Comparison of ENCODE assay signal across 12 cellular contexts in the genomic region with DNA sequence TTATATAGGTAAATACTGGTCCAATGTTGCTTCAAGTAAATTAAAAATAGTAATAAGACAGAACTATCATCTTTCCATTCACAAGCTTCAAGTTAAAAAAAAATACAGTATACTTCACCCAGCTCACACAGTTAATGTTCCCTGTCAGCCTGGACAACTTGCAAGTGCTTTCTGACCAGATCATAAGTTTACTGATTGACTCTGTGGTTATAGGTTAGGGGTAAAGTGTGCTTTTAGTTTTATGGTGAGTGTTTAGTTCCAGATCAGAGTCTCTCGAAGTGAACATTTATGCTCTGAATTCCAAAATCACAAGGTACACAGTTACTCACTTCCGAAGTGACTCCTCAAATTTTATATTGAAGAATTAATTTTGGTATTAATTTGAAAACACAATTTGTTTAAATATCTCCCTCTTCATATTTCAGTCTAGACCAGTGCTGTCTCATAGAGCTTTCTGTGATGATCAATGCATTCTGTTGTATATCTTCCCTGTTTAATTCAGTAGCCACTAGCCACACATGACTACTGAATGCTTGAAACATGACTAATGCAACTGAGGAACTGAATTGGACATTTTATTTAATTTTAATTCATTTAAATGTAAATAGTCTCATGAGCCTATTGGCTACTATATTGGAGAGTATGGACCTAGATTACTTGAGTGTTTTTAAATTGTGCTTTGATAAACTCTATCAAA.
A peak's percentile ranks its signal among the peaks of the same experiment; 100 is the strongest.
DNase-seq lines count a peak whose midpoint lies in the region; ATAC-seq, FAIRE-seq and TF ChIP-seq lines count a peak whose summit lies in the region.
"Had no signal": no experiment of that assay in that cellular context is flagged by ENCODE, and none has a peak within 500 bp of the region (broad histone marks: within the 10 kb centered on the region; RNA-seq: fewer than 3 reads in every experiment).

No MANE protein-coding gene starts in this region.

- H3K9me3 ChIP-seq in IMR-90 (ENCODE audit: control insufficient read depth, insufficient read depth, low read length): no peaks in the 10 kb centered on the region
- H3K9me3 ChIP-seq: thoracic aorta had no signal

- H3K9me1 ChIP-seq in IMR-90 (ENCODE audit: insufficient read depth, low read length): peaks cover 5% of the 10 kb centered on the region

- H2BK20ac ChIP-seq in IMR-90 (ENCODE audit: low read depth, low read length): peak overlapping the region; percentile 45; the same call in 1 of the 2 replicates

- H3K56ac ChIP-seq in IMR-90 (ENCODE audit: extremely low read depth, insufficient read depth, low read length): no peak overlapping the region

- no peak for TF ChIP-seq POLR2A in IMR-90 (IDR thresholded peaks at IDR 0.05; ENCODE audit: low read depth, low read length)

- 0 out of 2 replicates have a peak overlapping the region, but pooled peaks have one; percentile 1 for H3K4ac ChIP-seq in IMR-90 (ENCODE audit: low read depth, low read length)

- H3K27ac ChIP-seq in IMR-90 (ENCODE audit: insufficient read depth, low read length): no peak overlapping the region

- H3K23ac ChIP-seq in IMR-90 (ENCODE audit: low read depth, low read length): no peak overlapping the region

- no peak overlapping the region for H2BK120ac ChIP-seq in IMR-90 (ENCODE audit: low read depth, low read length)

- H4K5ac ChIP-seq in IMR-90 (ENCODE audit: low read depth, low read length): no peak overlapping the region

- CTCF ChIA-PET in IMR-90 (lab: Yijun Ruan, JAX): interaction anchor here (0.6 kb wide), 1 partner anchor 38 kb away, joined by 4 read pairs; no protein-coding TSS in a partner anchor

- ATAC-seq in GM19023 (IDR thresholded peaks at IDR 0.05; ENCODE audit: unreplicated experiment) (peak; percentile 94), HG02678 (IDR thresholded peaks at IDR 0.05; ENCODE audit: unreplicated experiment) (peak; percentile 92), IMR-90 (ENCODE audit: low read depth) (peak; percentile 67)

- no peak overlapping the region for H2AK9ac ChIP-seq in IMR-90 (replicated peaks; ENCODE audit: low read depth, low read length, poor library complexity)

- no peaks in the 10 kb centered on the region for H4K20me1 ChIP-seq in IMR-90 (ENCODE audit: insufficient read depth, low read length)

- H2AFZ ChIP-seq in IMR-90 (replicated peaks; ENCODE audit: low read length, poor library complexity): no peak overlapping the region

- FAIRE-seq in HTR-8/SVneo (lab: Jason Lieb, UNC): no peak

- no peak for TF ChIP-seq RAD21 in IMR-90 (IDR thresholded peaks at IDR 0.05; ENCODE audit: low read length)

- DNase-seq in IMR-90 (peak; percentile 69), middle frontal gyrus (ENCODE audit: extremely low spot score, low spot score) (peak; percentile 2), HPDE6-E6E7 (ENCODE audit: extremely low spot score) (no peak), HTR-8/SVneo (ENCODE audit: insufficient read length, low spot score) (no peak), NCI-H1436 (lab: John Stamatoyannopoulos, UW) (no peak), NCI-H1417 (lab: John Stamatoyannopoulos, UW) (no peak)
- DNase-seq: activated CD4-positive, alpha-beta T cell treated with anti-CD3 and anti-CD28 coated beads, Interleukin-2, amount 50 U/mL, for 1 hour; amygdala; MM.1S had no signal

- H3K14ac ChIP-seq in IMR-90 (replicated peaks; ENCODE audit: low read depth, low read length): no peak overlapping the region

- TF ChIP-seq CTCF in IMR-90 (conservative IDR thresholded peaks at IDR 0.05; ENCODE audit: low read depth, low read length): no peak

- H3K18ac ChIP-seq in IMR-90 (ENCODE audit: low read depth, low read length): peak overlapping the region; percentile 57; the same call in 1 of the 2 replicates

- H4K8ac ChIP-seq in IMR-90 (ENCODE audit: low read depth in 2 of 2, low read length in 2 of 2): no peak overlapping the region

- H3K4me3 ChIP-seq in IMR-90 (ENCODE audit: insufficient read depth, low read depth, low read length): no peak overlapping the region
- H3K4me3 ChIP-seq: thoracic aorta had no signal

- H2AK5ac ChIP-seq in IMR-90 (ENCODE audit: low read depth, low read length): no peak overlapping the region

- H2BK5ac ChIP-seq in IMR-90 (ENCODE audit: low read depth, low read length, poor library complexity, severe bottlenecking): no peak overlapping the region

- H2BK15ac ChIP-seq in IMR-90 (ENCODE audit: low read depth, low read length): no peak overlapping the region

- in situ Hi-C loops in IMR-90 (cut with MboI; ENCODE audit: low sequenced_read_pairs): no loop called here

- H4K91ac ChIP-seq in IMR-90 (ENCODE audit: insufficient read depth, low read depth, low read length): no peak overlapping the region

- intact Hi-C loops in IMR-90 (cut with micrococcal nuclease): no loop called here

- no TSS peak for BruUV-seq in IMR-90 (replicated peaks; lab: Mats Ljungman, UMichigan)

- peaks cover 2% of the 10 kb centered on the region; the same call in 1 of the 2 replicates for H3K4me1 ChIP-seq in IMR-90 (ENCODE audit: control insufficient read depth, insufficient read depth, low read length)

- POLR2A ChIA-PET in IMR-90 (lab: Charles Lee; ENCODE audit: unreplicated experiment): no interaction called here

- H3K27me3 ChIP-seq in IMR-90 (ENCODE audit: control insufficient read depth, insufficient read depth, low read length): no peaks in the 10 kb centered on the region

- no peak overlapping the region for H3K9ac ChIP-seq in IMR-90 (ENCODE audit: low read depth, low read length)

- dilution Hi-C loops in IMR-90 (cut with HindIII; ENCODE audit: low sequenced_read_pairs, unreplicated experiment): no loop called here

- peak overlapping the region; percentile 31; the same call in 1 of the 2 replicates for H3K4me2 ChIP-seq in IMR-90 (ENCODE audit: low read depth, low read length)

- H3K36me3 ChIP-seq in IMR-90 (ENCODE audit: control insufficient read depth, insufficient read depth, low read length): no peaks in the 10 kb centered on the region
- H3K36me3 ChIP-seq: thoracic aorta had no signal

- 0 out of 4 replicates have a peak, but pooled peaks cover 0 to 3% of the 10 kb centered on the region in 2 experiments for H3K79me1 ChIP-seq in IMR-90 (ENCODE audit: low read depth in 1 of 2, low read length in 2 of 2)

- no CpG with 5 or more reads among the region's 2 CpGs for WGBS in IMR-90 (ENCODE audit: extremely low coverage in 2 of 2, insufficient read length in 1 of 2), 2 experiments

TF ChIP-seq in IMR-90, 13 proteins besides CTCF, POLR2A, EP300 and RAD21:
- TF ChIP-seq BHLHE40 (IDR thresholded peaks at IDR 0.05; ENCODE audit: low read depth, low read length): peak; percentile 39; the same call in 1 of the 2 replicates
- TF ChIP-seq, protein P1, sequence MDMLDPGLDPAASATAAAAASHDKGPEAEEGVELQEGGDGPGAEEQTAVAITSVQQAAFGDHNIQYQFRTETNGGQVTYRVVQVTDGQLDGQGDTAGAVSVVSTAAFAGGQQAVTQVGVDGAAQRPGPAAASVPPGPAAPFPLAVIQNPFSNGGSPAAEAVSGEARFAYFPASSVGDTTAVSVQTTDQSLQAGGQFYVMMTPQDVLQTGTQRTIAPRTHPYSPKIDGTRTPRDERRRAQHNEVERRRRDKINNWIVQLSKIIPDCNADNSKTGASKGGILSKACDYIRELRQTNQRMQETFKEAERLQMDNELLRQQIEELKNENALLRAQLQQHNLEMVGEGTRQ (IDR thresholded peaks at IDR 0.05; ENCODE audit: low read depth, low read length): peak; percentile 30; the same call in 1 of the 2 replicates
- TF ChIP-seq, protein P2, sequence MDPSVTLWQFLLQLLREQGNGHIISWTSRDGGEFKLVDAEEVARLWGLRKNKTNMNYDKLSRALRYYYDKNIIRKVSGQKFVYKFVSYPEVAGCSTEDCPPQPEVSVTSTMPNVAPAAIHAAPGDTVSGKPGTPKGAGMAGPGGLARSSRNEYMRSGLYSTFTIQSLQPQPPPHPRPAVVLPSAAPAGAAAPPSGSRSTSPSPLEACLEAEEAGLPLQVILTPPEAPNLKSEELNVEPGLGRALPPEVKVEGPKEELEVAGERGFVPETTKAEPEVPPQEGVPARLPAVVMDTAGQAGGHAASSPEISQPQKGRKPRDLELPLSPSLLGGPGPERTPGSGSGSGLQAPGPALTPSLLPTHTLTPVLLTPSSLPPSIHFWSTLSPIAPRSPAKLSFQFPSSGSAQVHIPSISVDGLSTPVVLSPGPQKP (IDR thresholded peaks at IDR 0.05; ENCODE audit: borderline replicate concordance, low read depth, low read length): no peak

Comparison
In these comparisons a context has a peak if more than half of its experiments do, and no peak if none do; other contexts are left out.
1. DNase-seq: peak in IMR-90 (single experiment) and middle frontal gyrus (single experiment); none in HPDE6-E6E7 (single experiment), HTR-8/SVneo (single experiment), NCI-H1436 (single experiment) and NCI-H1417 (0 of 3).
2. Peak in every context shown above with its lines, with median percentiles within 50 percentile points of each other: ATAC-seq.